8 cellular contexts compared by ENCODE assay signal in genomic region chr17:45719335-45720071, GRCh38.
A peak's percentile ranks its signal among the peaks of the same experiment; 100 is the strongest.
DNase-seq lines count a peak whose midpoint lies in the region; ATAC-seq and TF ChIP-seq lines count a peak whose summit lies in the region.

No MANE protein-coding gene starts in this region.

- H3K4me3 ChIP-seq in AG10803 (ENCODE audit: low read length): no peak overlapping the region
- no peak overlapping the region for H3K4me3 ChIP-seq in HFF-Myc (replicated peaks; ENCODE audit: low read depth, low read length)

- DNase-seq in AG10803 (ENCODE audit: low read depth): peak; percentile 78
- DNase-seq in HFF-Myc (ENCODE audit: extremely low read depth, low read depth): peak; percentile 41
- DNase-seq in SW 1271 (lab: John Stamatoyannopoulos, UW): peak; percentile 54 to 63
- DNase-seq in iPS-NIHi7 (ENCODE audit: extremely low spot score): peak; percentile 55
- no peak for DNase-seq in KG1 (lab: John Stamatoyannopoulos, UW)
- DNase-seq in T-helper 17 cell: no peak

- no peak overlapping the region for H3K4me3 Mint-ChIP-seq in T-helper 17 cell

- ATAC-seq in GM21737 (IDR thresholded peaks at IDR 0.05; ENCODE audit: unreplicated experiment) (no peak), T-helper 17 cell (no peak), HG02970 (IDR thresholded peaks at IDR 0.05; ENCODE audit: low FRiP score, unreplicated experiment) (no peak)

- no peak overlapping the region for H3K27ac Mint-ChIP-seq in T-helper 17 cell

- TF ChIP-seq CTCF in AG10803 (conservative IDR thresholded peaks at IDR 0.05; ENCODE audit: low read length): peak; percentile 69
- peak; percentile 48 for TF ChIP-seq CTCF in HFF-Myc (IDR thresholded peaks at IDR 0.05; ENCODE audit: low read depth, low read length, missing control alignments)

- H3K9me3 ChIP-seq in T-helper 17 cell (ENCODE audit: control insufficient read depth, low read length, poor library complexity, severe bottlenecking): peaks cover 5% of the 10 kb centered on the region

- peaks cover 60% of the 10 kb centered on the region for H3K27me3 Mint-ChIP-seq in T-helper 17 cell

- no peaks in the 10 kb centered on the region for H3K36me3 Mint-ChIP-seq in T-helper 17 cell (ENCODE audit: low read depth)

- H3K4me1 Mint-ChIP-seq in T-helper 17 cell: no peaks in the 10 kb centered on the region

Comparison
In these comparisons a context has a peak if more than half of its experiments do, and no peak if none do; other contexts are left out.
1. DNase-seq: peak in AG10803 (single experiment), HFF-Myc (single experiment), SW 1271 (2 of 2) and iPS-NIHi7 (single experiment); none in KG1 (single experiment) and T-helper 17 cell (0 of 3).